Comparison of ENCODE assay signal across 17 cellular contexts in the genomic region with DNA sequence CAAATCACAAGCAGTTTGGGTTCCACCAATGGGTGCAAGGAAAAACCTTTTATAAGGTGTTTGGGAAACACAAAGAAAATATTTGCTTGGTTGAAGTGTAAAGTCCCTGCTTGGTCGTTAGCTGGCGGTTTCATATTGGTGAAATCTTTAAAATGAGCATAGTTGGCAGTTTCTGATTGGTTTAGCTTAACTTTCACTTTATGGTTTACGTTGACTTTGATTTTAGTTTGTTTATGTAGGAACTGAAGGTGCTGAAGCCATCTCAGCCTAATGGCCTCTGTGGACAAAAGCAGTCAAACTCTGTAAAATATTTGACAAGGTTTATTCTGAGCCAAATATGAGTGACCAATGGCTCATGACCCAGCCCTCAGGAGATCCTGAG.
"Had no signal": no experiment of that assay in that cellular context is flagged by ENCODE, and none has a peak within 500 bp of the region (broad histone marks: within the 10 kb centered on the region; RNA-seq: fewer than 3 reads in every experiment).

No MANE protein-coding gene starts in this region.

- H3K4me3 Mint-ChIP-seq: activated CD4-positive, alpha-beta T cell treated with anti-CD3 and anti-CD28 coated beads, Interleukin-2, amount 10 ng/mL, durations not matched to agents 24 days and 14 days; activated CD8-positive, alpha-beta T cell treated with anti-CD3 and anti-CD28 coated beads for 36 hours; activated T-helper 17 cell treated with anti-CD3 and anti-CD28 coated beads, Interleukin-2, amount 50 U/mL, for 72 hours; brain; naive thymus-derived CD4-positive, alpha-beta T cell; stimulated activated effector memory CD8-positive, alpha-beta T cell treated with anti-CD3 and anti-CD28 coated beads, Interleukin-12 subunit alpha, Interleukin-12 subunit beta, amount 100 ng/mL, for 72 hours had no signal

- H3K27me3 ChIP-seq: dorsolateral prefrontal cortex, vagina had no signal

- H2AFZ ChIP-seq: parathyroid adenoma had no signal

- H3K9me3 Mint-ChIP-seq: activated CD4-positive, alpha-beta T cell treated with anti-CD3 and anti-CD28 coated beads, Interleukin-2, amount 10 ng/mL, durations not matched to agents 24 days and 14 days; activated CD8-positive, alpha-beta T cell treated with anti-CD3 and anti-CD28 coated beads for 36 hours; activated T-helper 17 cell treated with anti-CD3 and anti-CD28 coated beads, Interleukin-2, amount 50 U/mL, for 72 hours; naive thymus-derived CD4-positive, alpha-beta T cell; stimulated activated effector memory CD8-positive, alpha-beta T cell treated with anti-CD3 and anti-CD28 coated beads, Interleukin-12 subunit alpha, Interleukin-12 subunit beta, amount 100 ng/mL, for 72 hours had no signal

- H3K27ac ChIP-seq: dorsolateral prefrontal cortex, left ventricle myocardium inferior, parathyroid adenoma, stomach, vagina had no signal

- H3K36me3 ChIP-seq: left ventricle myocardium inferior, stomach, vagina had no signal

- H3K27ac Mint-ChIP-seq: activated CD4-positive, alpha-beta T cell treated with anti-CD3 and anti-CD28 coated beads, Interleukin-2, amount 10 ng/mL, durations not matched to agents 24 days and 14 days; activated CD8-positive, alpha-beta T cell treated with anti-CD3 and anti-CD28 coated beads for 36 hours; activated T-helper 17 cell treated with anti-CD3 and anti-CD28 coated beads, Interleukin-2, amount 50 U/mL, for 72 hours; brain; naive thymus-derived CD4-positive, alpha-beta T cell; stimulated activated effector memory CD8-positive, alpha-beta T cell treated with anti-CD3 and anti-CD28 coated beads, Interleukin-12 subunit alpha, Interleukin-12 subunit beta, amount 100 ng/mL, for 72 hours had no signal

- H3K4me1 Mint-ChIP-seq: activated T-helper 17 cell treated with anti-CD3 and anti-CD28 coated beads, Interleukin-2, amount 50 U/mL, for 72 hours; naive thymus-derived CD4-positive, alpha-beta T cell; stimulated activated effector memory CD8-positive, alpha-beta T cell treated with anti-CD3 and anti-CD28 coated beads, Interleukin-12 subunit alpha, Interleukin-12 subunit beta, amount 100 ng/mL, for 72 hours had no signal

- H3K9me3 ChIP-seq: left ventricle myocardium inferior, vagina had no signal

- H3K4me1 ChIP-seq: left ventricle myocardium inferior, stomach, vagina had no signal

- H3K36me3 Mint-ChIP-seq: brain; naive thymus-derived CD4-positive, alpha-beta T cell; stimulated activated effector memory CD8-positive, alpha-beta T cell treated with anti-CD3 and anti-CD28 coated beads, Interleukin-12 subunit alpha, Interleukin-12 subunit beta, amount 100 ng/mL, for 72 hours had no signal

- H3K4me3 ChIP-seq: dorsolateral prefrontal cortex, left ventricle myocardium inferior, stomach, vagina had no signal

- ATAC-seq: activated CD8-positive, alpha-beta T cell treated with anti-CD3 and anti-CD28 coated beads for 36 hours; activated T-helper 17 cell treated with anti-CD3 and anti-CD28 coated beads, Interleukin-2, amount 50 U/mL, for 72 hours; naive thymus-derived CD4-positive, alpha-beta T cell; sciatic nerve; stimulated activated effector memory CD8-positive, alpha-beta T cell treated with anti-CD3 and anti-CD28 coated beads, Interleukin-12 subunit alpha, Interleukin-12 subunit beta, amount 100 ng/mL, for 72 hours had no signal

- H3K79me2 ChIP-seq: parathyroid adenoma had no signal

- DNase-seq: activated CD4-positive, alpha-beta T cell treated with anti-CD3 and anti-CD28 coated beads, Interleukin-2, amount 10 ng/mL, durations not matched to agents 24 days and 14 days; activated CD8-positive, alpha-beta T cell treated with anti-CD3 and anti-CD28 coated beads for 36 hours; activated naive CD4-positive, alpha-beta T cell; activated T-cell treated with anti-CD3 and anti-CD28 coated beads, Interleukin-2, amount 50 U/mL, for 1 hour; central memory CD4-positive, alpha-beta T cell; dorsolateral prefrontal cortex; left ventricle myocardium inferior; naive thymus-derived CD4-positive, alpha-beta T cell; stimulated activated CD4-positive, alpha-beta T cell treated with anti-CD3 and anti-CD28 coated beads, Interleukin-4, amount 100 ng/mL, for 24 hours; stomach; T1000 had no signal
